1 cellular context compared by ENCODE assay signal in the genomic region with DNA sequence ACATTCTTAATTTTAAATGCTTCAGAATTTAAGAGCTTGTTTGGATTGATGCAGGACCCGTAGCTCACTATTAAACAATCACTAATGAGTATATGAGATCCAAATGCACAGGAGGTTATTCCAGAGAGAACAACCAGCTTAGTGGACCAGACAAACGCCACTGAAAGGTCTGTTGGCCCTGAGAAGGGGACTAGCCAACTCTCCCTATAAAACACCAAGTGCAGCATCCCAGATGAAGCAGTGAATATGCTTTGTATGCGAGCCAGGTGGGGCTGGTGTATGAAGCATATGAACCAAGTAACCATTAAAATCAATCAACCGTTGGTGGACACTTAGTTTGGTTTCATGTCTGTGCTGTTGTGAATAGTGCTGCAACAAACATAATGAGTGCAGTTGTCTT.
TF ChIP-seq lines count a peak whose summit lies in the region.

No MANE protein-coding gene starts in this region.

TF ChIP-seq in GM12891, 5 proteins besides CTCF, POLR2A, EP300 and RAD21:
- TF ChIP-seq POLR2AphosphoS5 (IDR thresholded peaks at IDR 0.05; ENCODE audit: low read depth, low read length) (no peak), POU2F2 (IDR thresholded peaks at IDR 0.05; ENCODE audit: low read depth, low read length) (no peak), PAX5 (IDR thresholded peaks at IDR 0.05; ENCODE audit: insufficient read depth, low read length, severe bottlenecking) (no peak), SPI1 (IDR thresholded peaks at IDR 0.05; ENCODE audit: low read depth, low read length) (no peak), TAF1 (IDR thresholded peaks at IDR 0.05; ENCODE audit: low read depth, low read length) (no peak)
